In the genomic region with DNA sequence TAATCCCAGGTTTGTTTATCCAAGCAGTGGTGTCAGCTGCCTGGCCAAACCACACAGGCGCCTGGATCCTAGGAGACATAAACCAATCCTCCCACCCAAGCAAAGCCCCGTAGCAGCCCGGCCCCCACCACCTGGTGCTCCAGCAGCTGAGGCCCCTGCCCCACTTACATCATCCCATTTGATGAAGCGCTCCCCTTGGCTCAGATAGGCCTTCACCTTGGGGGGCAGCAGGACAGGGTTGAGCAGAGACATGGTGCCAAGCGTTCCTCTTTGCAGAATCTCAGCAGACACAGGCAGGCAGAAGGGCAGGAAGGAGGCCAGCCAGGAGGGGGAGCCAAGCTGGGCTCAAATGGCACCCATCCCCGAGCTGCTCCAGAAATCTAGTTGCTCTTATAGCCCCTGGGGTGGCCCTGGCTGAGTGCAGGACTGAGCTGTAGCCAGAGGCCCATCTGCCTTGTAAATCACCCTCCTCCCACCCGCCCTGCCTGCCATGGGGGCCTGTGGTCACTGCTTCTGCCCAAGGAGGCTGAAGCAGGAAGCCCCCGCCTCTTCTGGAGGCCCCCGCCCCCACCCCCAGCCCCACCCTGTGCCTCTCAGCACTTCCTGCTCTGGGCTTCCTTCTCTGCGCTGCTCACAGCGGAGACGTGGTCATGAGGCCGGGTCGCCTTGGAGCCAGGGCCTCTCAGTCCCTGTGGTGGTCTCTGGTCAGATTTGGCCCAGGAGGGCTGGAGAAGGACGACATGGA, we compare ENCODE assay signal across 8 cellular contexts. TPM values are rescaled to one million over a fixed set of nuclear protein-coding genes. Genes with fewer than 3 reads are reported as not detected.
DNase-seq lines count a peak whose midpoint lies in the region; ATAC-seq, FAIRE-seq and TF ChIP-seq lines count a peak whose summit lies in the region.

A gene with protein sequence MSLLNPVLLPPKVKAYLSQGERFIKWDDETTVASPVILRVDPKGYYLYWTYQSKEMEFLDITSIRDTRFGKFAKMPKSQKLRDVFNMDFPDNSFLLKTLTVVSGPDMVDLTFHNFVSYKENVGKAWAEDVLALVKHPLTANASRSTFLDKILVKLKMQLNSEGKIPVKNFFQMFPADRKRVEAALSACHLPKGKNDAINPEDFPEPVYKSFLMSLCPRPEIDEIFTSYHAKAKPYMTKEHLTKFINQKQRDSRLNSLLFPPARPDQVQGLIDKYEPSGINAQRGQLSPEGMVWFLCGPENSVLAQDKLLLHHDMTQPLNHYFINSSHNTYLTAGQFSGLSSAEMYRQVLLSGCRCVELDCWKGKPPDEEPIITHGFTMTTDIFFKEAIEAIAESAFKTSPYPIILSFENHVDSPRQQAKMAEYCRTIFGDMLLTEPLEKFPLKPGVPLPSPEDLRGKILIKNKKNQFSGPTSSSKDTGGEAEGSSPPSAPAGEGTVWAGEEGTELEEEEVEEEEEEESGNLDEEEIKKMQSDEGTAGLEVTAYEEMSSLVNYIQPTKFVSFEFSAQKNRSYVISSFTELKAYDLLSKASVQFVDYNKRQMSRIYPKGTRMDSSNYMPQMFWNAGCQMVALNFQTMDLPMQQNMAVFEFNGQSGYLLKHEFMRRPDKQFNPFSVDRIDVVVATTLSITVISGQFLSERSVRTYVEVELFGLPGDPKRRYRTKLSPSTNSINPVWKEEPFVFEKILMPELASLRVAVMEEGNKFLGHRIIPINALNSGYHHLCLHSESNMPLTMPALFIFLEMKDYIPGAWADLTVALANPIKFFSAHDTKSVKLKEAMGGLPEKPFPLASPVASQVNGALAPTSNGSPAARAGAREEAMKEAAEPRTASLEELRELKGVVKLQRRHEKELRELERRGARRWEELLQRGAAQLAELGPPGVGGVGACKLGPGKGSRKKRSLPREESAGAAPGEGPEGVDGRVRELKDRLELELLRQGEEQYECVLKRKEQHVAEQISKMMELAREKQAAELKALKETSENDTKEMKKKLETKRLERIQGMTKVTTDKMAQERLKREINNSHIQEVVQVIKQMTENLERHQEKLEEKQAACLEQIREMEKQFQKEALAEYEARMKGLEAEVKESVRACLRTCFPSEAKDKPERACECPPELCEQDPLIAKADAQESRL (minus strand): TSS at position 515 of the 745 bp plus-strand sequence. CDS start 263 bp downstream, at position 252.

- POLR2A ChIA-PET in SK-N-SH (lab: Yijun Ruan, JAX) = no interaction called here

- no peaks in the 10 kb centered on the region; the same call in 1 of the 2 replicates for H3K27me3 ChIP-seq in SK-N-SH (ENCODE audit: insufficient read depth)

- ATAC-seq in HG02981 (IDR thresholded peaks at IDR 0.05; ENCODE audit: unreplicated experiment) = peak; percentile 46
- ATAC-seq in HG03039 (IDR thresholded peaks at IDR 0.05; ENCODE audit: unreplicated experiment) = no peak

- H2AFZ ChIP-seq in SK-N-SH (ENCODE audit: low read depth) = no peak within 1 kb of the TSS

- H3K79me2 ChIP-seq in SK-N-SH (ENCODE audit: insufficient read depth) = no peaks in the 10 kb centered on the region

- no peak within 1 kb of the TSS for H3K27ac ChIP-seq in SK-N-SH (ENCODE audit: low read depth in 2 of 2, low read length in 1 of 2)
- H3K27ac ChIP-seq in kidney (ENCODE audit: low read depth in 2 of 2, low read length in 2 of 2) = peak within 1 kb of the TSS in 1 of 2 donors; percentile 38

- H3K4me3 ChIP-seq in SK-N-SH (ENCODE audit: low read depth in 2 of 2, low read length in 1 of 2) (no peak within 1 kb of the TSS), kidney (ENCODE audit: low read length in 2 of 2) (no peak within 1 kb of the TSS)

- H3K9me3 Mint-ChIP-seq in activated naive CD4-positive, alpha-beta T cell treated with anti-CD3 and anti-CD28 coated beads for 36 hours = no peaks in the 10 kb centered on the region

- no peaks in the 10 kb centered on the region for H3K36me3 ChIP-seq in SK-N-SH (replicated peaks in 1 of 2; ENCODE audit: control insufficient read depth in 1 of 2, insufficient read depth in 2 of 2, low read length in 1 of 2)
- no peaks in the 10 kb centered on the region for H3K36me3 ChIP-seq in kidney (ENCODE audit: control insufficient read depth in 1 of 2, insufficient read depth in 2 of 2, low read length in 2 of 2)

- H3K4me1 Mint-ChIP-seq in activated naive CD4-positive, alpha-beta T cell treated with anti-CD3 and anti-CD28 coated beads for 36 hours (ENCODE audit: low read depth) = peaks cover 29% of the 10 kb centered on the region

- intact Hi-C loops in activated naive CD4-positive, alpha-beta T cell treated with anti-CD3 and anti-CD28 coated beads for 36 hours (cut with micrococcal nuclease) = loop anchor here (1.0 to 5.0 kb wide), 5 partner anchors 16 to 525 kb away; a partner anchor contains a TSS
- intact Hi-C loops in kidney (cut with DNase I) = no loop called here

- 84% methylated on average over 7 of the region's 15 CpGs for WGBS in SK-N-SH (ENCODE audit: low lambda C conversion rate)

- no peaks in the 10 kb centered on the region for H3K27me3 Mint-ChIP-seq in activated naive CD4-positive, alpha-beta T cell treated with anti-CD3 and anti-CD28 coated beads for 36 hours (ENCODE audit: low read depth)

- TF ChIP-seq CTCF in SK-N-SH (IDR thresholded peaks at IDR 0.05) (peak; percentile 26; the same call in 1 of the 2 replicates), kidney (IDR thresholded peaks at IDR 0.05; ENCODE audit: borderline replicate concordance, extremely low read depth, insufficient read depth) (no peak)

- H3F3A ChIP-seq in SK-N-SH (replicated peaks; ENCODE audit: insufficient read depth) = no peaks in the 10 kb centered on the region

- H3K9me3 ChIP-seq in SK-N-SH (no peaks in the 10 kb centered on the region), kidney (ENCODE audit: control insufficient read depth in 1 of 2, low read length in 2 of 2) (no peaks in the 10 kb centered on the region)

- peaks cover 0 to 11% of the 10 kb centered on the region in 2 experiments; a peak in 1 of 4 replicates for H3K4me1 ChIP-seq in SK-N-SH (ENCODE audit: control insufficient read depth in 1 of 2, insufficient read depth in 2 of 2, low read depth in 1 of 2, low read length in 1 of 2)
- no peaks in the 10 kb centered on the region for H3K4me1 ChIP-seq in kidney (ENCODE audit: control insufficient read depth in 1 of 2, insufficient read depth in 1 of 2, low read depth in 1 of 2, low read length in 2 of 2)

- peak within 1 kb of the TSS; percentile 97 for H3K4me3 Mint-ChIP-seq in activated naive CD4-positive, alpha-beta T cell treated with anti-CD3 and anti-CD28 coated beads for 36 hours

- peaks cover 7% of the 10 kb centered on the region for H3K36me3 Mint-ChIP-seq in activated naive CD4-positive, alpha-beta T cell treated with anti-CD3 and anti-CD28 coated beads for 36 hours (ENCODE audit: low read depth)

- no peak within 1 kb of the TSS for H3K4me2 ChIP-seq in SK-N-SH

- peak within 1 kb of the TSS; percentile 96 for H3K27ac Mint-ChIP-seq in activated naive CD4-positive, alpha-beta T cell treated with anti-CD3 and anti-CD28 coated beads for 36 hours

- no peak for TF ChIP-seq RAD21 in SK-N-SH (IDR thresholded peaks at IDR 0.05; ENCODE audit: low read length)

- no peaks in the 10 kb centered on the region for H3K9me2 ChIP-seq in SK-N-SH

- FAIRE-seq in kidney (lab: Jason Lieb, UNC) = no peak

- peak; percentile 85 for TF ChIP-seq POLR2A in GM18526 (IDR thresholded peaks at IDR 0.05; ENCODE audit: extremely low read depth, insufficient read length)

- no peaks in the 10 kb centered on the region for H4K20me1 ChIP-seq in SK-N-SH (ENCODE audit: insufficient read depth)

- DNase-seq in SK-N-SH (no peak), kidney (peak; percentile 86), NCI-H1417 treated with DMSO at 0.1 percent for 48 hours (lab: John Stamatoyannopoulos, UW) (no peak)
- DNase-seq in activated naive CD4-positive, alpha-beta T cell treated with anti-CD3 and anti-CD28 coated beads for 36 hours = peak; percentile 77
- DNase-seq in stimulated activated CD4-positive, alpha-beta T cell treated with anti-CD3 and anti-CD28 coated beads, TNF-alpha, amount 100 ng/mL, for 48 hours (ENCODE audit: low read depth in 3 of 3) = peak in 2 of 3 donors; percentile 37 to 62

- TF ChIP-seq EP300 in SK-N-SH (IDR thresholded peaks at IDR 0.05; ENCODE audit: borderline replicate concordance in 1 of 2, low read depth in 1 of 2, low read length in 1 of 2) = no peak

- H3K9ac ChIP-seq in SK-N-SH = no peak within 1 kb of the TSS
- H3K9ac ChIP-seq in kidney (ENCODE audit: low read length in 2 of 2) = no peak within 1 kb of the TSS

- CTCF ChIA-PET in SK-N-SH (lab: Yijun Ruan, JAX) = interaction anchor here (1.1 to 70.6 kb wide), 9 partner anchors 7 to 262 kb away, joined by 3 to 2194 read pairs (median 8); a partner anchor contains a TSS
- CTCF ChIA-PET in activated naive CD4-positive, alpha-beta T cell treated with anti-CD3 and anti-CD28 coated beads for 36 hours (lab: Charles Lee) = interaction anchor here (0.6 to 17.8 kb wide), 21 partner anchors 13 to 395 kb away, joined by 3 to 448 read pairs (median 3); a partner anchor contains a TSS

TF ChIP-seq in SK-N-SH, 30 proteins besides CTCF, POLR2A, EP300 and RAD21:
- TF ChIP-seq NFIC (IDR thresholded peaks at IDR 0.05; ENCODE audit: borderline replicate concordance) (no peak), TCF12 (IDR thresholded peaks at IDR 0.05) (no peak), EZH2phosphoT487 (IDR thresholded peaks at IDR 0.05; ENCODE audit: borderline replicate concordance, low read depth) (no peak)

RNA-seq across cellular contexts. Expression of the gene that starts here (rescaled TPM):
- polyA plus RNA-seq in SK-N-SH (2012; rRNA removed) (0.15 TPM in 2 replicates), kidney (ENCODE audit: insufficient read depth, low read depth, low replicate concordance) (4.4 TPM)
- polyA plus RNA-seq in SK-N-SH (2012; cell fraction: cytosol; rRNA removed) = 0.10 and 0.12 TPM in 2 replicates
- polyA plus RNA-seq in SK-N-SH (2012; cell fraction: nucleus; rRNA removed) = 0.44 and 0.59 TPM in 2 replicates
- 10 to 100 TPM; 55.0 to 56.7 TPM for total RNA-seq in activated naive CD4-positive, alpha-beta T cell treated with anti-CD3 and anti-CD28 coated beads for 36 hours
- 37.2 TPM for total RNA-seq in kidney

Comparison
In these comparisons a context has a peak if more than half of its experiments do, and no peak if none do; other contexts are left out.
1. DNase-seq: peak in activated naive CD4-positive, alpha-beta T cell treated with anti-CD3 and anti-CD28 coated beads for 36 hours (single experiment), kidney (single experiment) and stimulated activated CD4-positive, alpha-beta T cell treated with anti-CD3 and anti-CD28 coated beads, TNF-alpha, amount 100 ng/mL, for 48 hours (2 of 3); none in SK-N-SH (single experiment) and NCI-H1417 treated with DMSO at 0.1 percent for 48 hours (single experiment).